9 cellular contexts compared by ENCODE assay signal in genomic region chr9:124210697-124211096, GRCh38. TPM values are rescaled to one million over a fixed set of nuclear protein-coding genes. Genes with fewer than 3 reads are reported as not detected.
DNase-seq lines count a peak whose midpoint lies in the region; ATAC-seq and TF ChIP-seq lines count a peak whose summit lies in the region.
"Had no signal": no experiment of that assay in that cellular context is flagged by ENCODE, and none has a peak within 500 bp of the region (broad histone marks: within the 10 kb centered on the region; RNA-seq: fewer than 3 reads in every experiment).

No MANE protein-coding gene starts in this region.

- H3K27ac Mint-ChIP-seq in activated naive CD8-positive, alpha-beta T cell, result peak overlapping the region; percentile 69
- H3K27ac Mint-ChIP-seq in mesothelial cell of epicardium, result no peak overlapping the region
- peak overlapping the region in 1 of 10 donors; percentile 49 for H3K27ac Mint-ChIP-seq in naive thymus-derived CD8-positive, alpha-beta T cell

- no peaks in the 10 kb centered on the region for H3K36me3 Mint-ChIP-seq in activated naive CD8-positive, alpha-beta T cell
- no peaks in the 10 kb centered on the region for H3K36me3 Mint-ChIP-seq in mesothelial cell of epicardium
- no peaks in the 10 kb centered on the region for H3K36me3 Mint-ChIP-seq in naive thymus-derived CD8-positive, alpha-beta T cell

- TF ChIP-seq POLR2A in GM19099 (IDR thresholded peaks at IDR 0.05; ENCODE audit: extremely low read depth, insufficient read length, low read depth), result peak; percentile 24

- no peaks in the 10 kb centered on the region for H3K27me3 Mint-ChIP-seq in activated naive CD8-positive, alpha-beta T cell
- peaks cover 12% of the 10 kb centered on the region for H3K27me3 Mint-ChIP-seq in mesothelial cell of epicardium (ENCODE audit: low read depth)
- peaks cover 0 to 12% (median 0%) of the 10 kb centered on the region in 5 donors for H3K27me3 Mint-ChIP-seq in naive thymus-derived CD8-positive, alpha-beta T cell

- TF ChIP-seq CTCF in GM10266 (IDR thresholded peaks at IDR 0.05; ENCODE audit: control insufficient read depth, insufficient read depth, low read depth, missing control alignments) (no peak), mesothelial cell of epicardium (IDR thresholded peaks at IDR 0.05; ENCODE audit: unreplicated experiment) (no peak)

- POLR2A ChIA-PET in naive thymus-derived CD8-positive, alpha-beta T cell (lab: Charles Lee), result no interaction called here

- H3K4me1 Mint-ChIP-seq in activated naive CD8-positive, alpha-beta T cell (ENCODE audit: low read depth), result peaks cover 53% of the 10 kb centered on the region
- peaks cover 7% of the 10 kb centered on the region for H3K4me1 Mint-ChIP-seq in mesothelial cell of epicardium
- H3K4me1 Mint-ChIP-seq in naive thymus-derived CD8-positive, alpha-beta T cell, result peaks cover 12 to 75% (median 28%) of the 10 kb centered on the region in 4 donors

- DNase-seq in GM10266 (ENCODE audit: extremely low spot score), result peak; percentile 64
- no peak for DNase-seq in NK-92 treated with Interleukin-12 subunit alpha and Interleukin-12 subunit beta, amount 100 ng/mL, for 24 hours (lab: John Stamatoyannopoulos, UW)
- no peak for DNase-seq in mesothelial cell of epicardium (ENCODE audit: low spot score in 2 of 2, unreplicated experiment in 2 of 2)
- DNase-seq in naive thymus-derived CD8-positive, alpha-beta T cell, result no peak
- DNase-seq: DND-41 had no signal

- H3K4me3 Mint-ChIP-seq in activated naive CD8-positive, alpha-beta T cell, result peak overlapping the region; percentile 2
- no peak overlapping the region for H3K4me3 Mint-ChIP-seq in mesothelial cell of epicardium
- no peak overlapping the region for H3K4me3 Mint-ChIP-seq in naive thymus-derived CD8-positive, alpha-beta T cell

- peak; percentile 64 for ATAC-seq in HG03342 (IDR thresholded peaks at IDR 0.05; ENCODE audit: unreplicated experiment)
- no peak for ATAC-seq in HG03280 (IDR thresholded peaks at IDR 0.05; ENCODE audit: unreplicated experiment)
- no peak for ATAC-seq in naive thymus-derived CD8-positive, alpha-beta T cell

- H3K9me3 Mint-ChIP-seq in activated naive CD8-positive, alpha-beta T cell (ENCODE audit: low read depth), result no peaks in the 10 kb centered on the region
- H3K9me3 Mint-ChIP-seq in mesothelial cell of epicardium, result peaks cover 8% of the 10 kb centered on the region
- peaks cover 0 to 4% (median 0%) of the 10 kb centered on the region in 9 donors for H3K9me3 Mint-ChIP-seq in naive thymus-derived CD8-positive, alpha-beta T cell

RNA-seq across cellular contexts. Expression of gene NEK6, which starts 47.1 kb away (rescaled TPM):
- 40.5 to 45.5 TPM (median 42.9 TPM) in 3 replicates for total RNA-seq in mesothelial cell of epicardium
- 1 to 10 TPM in 1 of 2 experiments, under 1 TPM in 1; 0.83 to 1.2 TPM for total RNA-seq in naive thymus-derived CD8-positive, alpha-beta T cell
- polyA plus RNA-seq in naive thymus-derived CD8-positive, alpha-beta T cell, result 1 to 10 TPM in 1 of 3 donors, under 1 TPM in 1, not detected in 1; 0.37 to 1.7 TPM

Comparison
In these comparisons a context has a peak if more than half of its experiments do, and no peak if none do; other contexts are left out.
1. RNA of gene NEK6, which starts 47.1 kb away (total RNA-seq): 40.5 to 45.5 TPM in mesothelial cell of epicardium; 0.83 to 1.2 TPM in naive thymus-derived CD8-positive, alpha-beta T cell; every median in the first group is over 10 times any median in the second.